In genomic region chr11:92941676-92942571, GRCh38 we compare ENCODE assay signal across 1 cellular context.
TF ChIP-seq lines count a peak whose summit lies in the region.

No MANE protein-coding gene starts in this region.

TF ChIP-seq in HEK293, 187 proteins besides CTCF, POLR2A, EP300 and RAD21 (continued from another document):
- TF ChIP-seq ZNF548 (tag by site-specific recombination; IDR thresholded peaks at IDR 0.05) = no peak
- no peak for TF ChIP-seq ZNF16 (tag by site-specific recombination; IDR thresholded peaks at IDR 0.05; ENCODE audit: low read depth)
